Comparison of ENCODE assay signal across 14 cellular contexts in genomic region chr12:113322353-113322752, GRCh38. TPM values are rescaled to one million over a fixed set of nuclear protein-coding genes. Genes with fewer than 3 reads are reported as not detected.
DNase-seq lines count a peak whose midpoint lies in the region; ATAC-seq and TF ChIP-seq lines count a peak whose summit lies in the region.
"Had no signal": no experiment of that assay in that cellular context is flagged by ENCODE, and none has a peak within 500 bp of the region (broad histone marks: within the 10 kb centered on the region; RNA-seq: fewer than 3 reads in every experiment).

No MANE protein-coding gene starts in this region.

- WGBS in esophagus muscularis mucosa = 89% methylated on average over 3 of the region's 3 CpGs

- H3K36me3 ChIP-seq in adipocyte (ENCODE audit: control insufficient read depth, insufficient read depth, low read length, severe bottlenecking) (peaks cover 22% of the 10 kb centered on the region), esophagus muscularis mucosa (peaks cover 18 to 51% (median 42%) of the 10 kb centered on the region in 4 donors)

- peaks cover 22% of the 10 kb centered on the region for H3K36me3 Mint-ChIP-seq in HFFc6 (ENCODE audit: low read depth)

- intact Hi-C loops in esophagus muscularis mucosa (cut with DNase I) = no loop called here

- H3K4me1 ChIP-seq in adipocyte (ENCODE audit: control insufficient read depth, insufficient read depth, low read length) (peaks cover 15% of the 10 kb centered on the region), esophagus muscularis mucosa (peaks cover 0 to 17% (median 9%) of the 10 kb centered on the region in 4 donors)

- peak; percentile 71 for DNase-seq in AG10803 (ENCODE audit: low read depth)
- peak; percentile 86 for DNase-seq in HFFc6
- peak; percentile 43 for DNase-seq in adipocyte (ENCODE audit: low read depth)
- DNase-seq in kidney tubule cell (ENCODE audit: low spot score) = peak; percentile 91
- no peak for DNase-seq in mesenteric fat pad (ENCODE audit: low spot score)
- DNase-seq in esophagus muscularis mucosa (ENCODE audit: extremely low spot score) = no peak
- DNase-seq: activated CD4-positive, alpha-beta T cell treated with anti-CD3 and anti-CD28 coated beads for 1 hour; activated naive CD4-positive, alpha-beta T cell treated with Interleukin-2 at 50 U/mL for 16 hours; lower lobe of right lung; stimulated activated CD4-positive, alpha-beta T cell treated with anti-CD3 and anti-CD28 coated beads, Interleukin-2, amount 100 ng/mL, for 24 hours; stimulated activated naive CD4-positive, alpha-beta T cell had no signal

- no peak for TF ChIP-seq EP300 in esophagus muscularis mucosa (IDR thresholded peaks at IDR 0.05)

- peaks cover 23% of the 10 kb centered on the region for H3K4me1 Mint-ChIP-seq in HFFc6 (ENCODE audit: low read depth)

- ATAC-seq in HG03565 (IDR thresholded peaks at IDR 0.05; ENCODE audit: unreplicated experiment) (no peak), GM21515 (IDR thresholded peaks at IDR 0.05; ENCODE audit: unreplicated experiment) (no peak)
- ATAC-seq: HCT116 had no signal

- H3K27me3 ChIP-seq in adipocyte (replicated peaks; ENCODE audit: control insufficient read depth, insufficient read depth, low read length) (no peaks in the 10 kb centered on the region), esophagus muscularis mucosa (no peaks in the 10 kb centered on the region)

- H3K27ac Mint-ChIP-seq in HFFc6 = peak overlapping the region; percentile 76

- no peak overlapping the region for H3K9ac ChIP-seq in adipocyte (ENCODE audit: low read length)

- no peak overlapping the region for H3K27ac ChIP-seq in esophagus muscularis mucosa (replicated peaks in 1 of 4)
- H3K27ac ChIP-seq: lower lobe of right lung had no signal

- TF ChIP-seq POLR2A in esophagus muscularis mucosa (IDR thresholded peaks at IDR 0.05; ENCODE audit: low read depth) = no peak

- no peak for TF ChIP-seq CTCF in AG10803 (conservative IDR thresholded peaks at IDR 0.05; ENCODE audit: low read length)
- no peak for TF ChIP-seq CTCF in HFFc6 (IDR thresholded peaks at IDR 0.05)
- no peak for TF ChIP-seq CTCF in esophagus muscularis mucosa (IDR thresholded peaks at IDR 0.05)

- H3K9me3 Mint-ChIP-seq in HFFc6 = no peaks in the 10 kb centered on the region

- H3K9me3 ChIP-seq in adipocyte (ENCODE audit: control insufficient read depth, low read length) (no peaks in the 10 kb centered on the region), esophagus muscularis mucosa (no peaks in the 10 kb centered on the region)
- H3K9me3 ChIP-seq: lower lobe of right lung had no signal

- H3K4me3 ChIP-seq in AG10803 (ENCODE audit: low read length) (no peak overlapping the region), adipocyte (ENCODE audit: low read length) (no peak overlapping the region), esophagus muscularis mucosa (no peak overlapping the region)
- H3K4me3 ChIP-seq: lower lobe of right lung had no signal

- H3K4me3 Mint-ChIP-seq in HFFc6 = no peak overlapping the region

- peaks cover 3% of the 10 kb centered on the region; the same call in 1 of the 2 replicates for H3K27me3 Mint-ChIP-seq in HFFc6 (ENCODE audit: insufficient read depth)

RNA-seq across cellular contexts. Expression of gene SLC8B1, which starts 12.6 kb away (rescaled TPM):
- 1 to 10 TPM; 5.8 to 6.7 (median 6.3) TPM for total RNA-seq in HFFc6 (2021; fragmentation: NEBNext Ultra II Directional; extraction: Animal tissue kit (Norgen Biotek cat#: 25700))
- total RNA-seq in mesenteric fat pad (28.5 TPM), esophagus muscularis mucosa (10 to 100 TPM; 19.1 to 22.8 (median 19.8) TPM)

RNA-seq across cellular contexts. Expression of gene PLBD2, which starts 36.0 kb away (rescaled TPM):
- 10 to 100 TPM; 49.8 to 64.3 (median 54.6) TPM for total RNA-seq in HFFc6 (2021; fragmentation: NEBNext Ultra II Directional; extraction: Animal tissue kit (Norgen Biotek cat#: 25700))
- total RNA-seq in mesenteric fat pad (62.9 TPM), esophagus muscularis mucosa (10 to 100 TPM; 30.2 to 60.9 (median 33.1) TPM)

Comparison
In these comparisons a context has a peak if more than half of its experiments do, and no peak if none do; other contexts are left out.
1. DNase-seq: peak in AG10803 (single experiment), HFFc6 (single experiment), adipocyte (single experiment) and kidney tubule cell (single experiment); none in mesenteric fat pad (single experiment) and esophagus muscularis mucosa (single experiment).